Comparison of ENCODE assay signal across 22 cellular contexts in the genomic region with DNA sequence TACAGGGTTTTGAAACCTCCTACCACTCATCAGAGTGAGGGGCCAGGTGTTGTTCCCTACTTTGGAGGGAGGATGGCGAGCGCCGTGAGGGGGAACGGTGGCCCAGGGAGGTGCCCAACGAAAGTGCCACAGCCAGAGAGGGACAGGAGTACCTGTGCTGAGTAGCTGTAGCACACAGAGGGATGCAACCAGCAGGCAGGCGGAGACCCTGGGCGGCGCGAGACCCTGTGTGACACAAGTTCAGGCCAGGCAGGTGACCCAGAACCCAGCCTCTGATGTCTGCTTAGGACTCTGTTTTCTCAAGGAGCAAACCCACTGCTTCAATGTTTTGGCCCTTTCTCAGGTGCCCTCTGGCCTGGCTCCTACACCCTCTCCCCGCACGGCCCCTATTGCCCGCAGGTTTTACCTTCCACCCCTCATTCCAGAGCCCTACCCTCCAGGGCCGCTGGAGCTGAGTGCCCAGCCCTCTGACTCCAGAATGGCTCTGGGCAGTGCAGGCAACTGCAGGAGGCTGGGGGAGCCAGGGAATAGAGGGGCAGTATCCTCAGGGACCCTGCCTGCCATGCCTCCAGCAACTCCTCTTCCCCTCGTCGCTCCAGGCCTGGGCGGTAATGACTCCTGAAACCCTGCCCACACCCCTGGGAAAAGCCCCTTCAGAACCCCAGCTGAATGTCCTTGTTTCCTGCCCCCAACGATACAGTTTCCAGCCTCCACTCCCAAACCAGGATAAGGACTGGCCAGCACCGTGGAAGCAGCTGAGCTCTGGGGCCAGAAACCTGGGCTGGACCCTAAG.
DNase-seq lines count a peak whose midpoint lies in the region; ATAC-seq, FAIRE-seq and TF ChIP-seq lines count a peak whose summit lies in the region.
"Had no signal": no experiment of that assay in that cellular context is flagged by ENCODE, and none has a peak within 500 bp of the region (broad histone marks: within the 10 kb centered on the region; RNA-seq: fewer than 3 reads in every experiment).

No MANE protein-coding gene starts in this region.

- H3K27me3 ChIP-seq in HCT116 (ENCODE audit: insufficient read depth, low read length): no peaks in the 10 kb centered on the region
- H3K27me3 ChIP-seq in prostate gland (replicated peaks; ENCODE audit: insufficient read depth): no peaks in the 10 kb centered on the region
- H3K27me3 ChIP-seq: gastrocnemius medialis, MG63, tibial artery had no signal

- no peaks in the 10 kb centered on the region for H3K27me3 Mint-ChIP-seq in brain
- H3K27me3 Mint-ChIP-seq: activated naive CD8-positive, alpha-beta T cell had no signal

- no peak for FAIRE-seq in GM12891 (lab: Jason Lieb, UNC)
- FAIRE-seq: D721Med, islet of Langerhans had no signal

- no peaks in the 10 kb centered on the region for H3K79me2 ChIP-seq in HCT116 (ENCODE audit: insufficient read depth, low read length)

- no peak overlapping the region for H3K27ac ChIP-seq in HCT116 (ENCODE audit: low read depth, low read length)
- peak overlapping the region; percentile 35 to 85 for H3K27ac ChIP-seq in prostate gland
- H3K27ac ChIP-seq: gastrocnemius medialis, VCaP had no signal

- BruUV-seq in HCT116 (replicated peaks; lab: Mats Ljungman, UMichigan): no TSS peak

- WGBS in prostate gland: 95% methylated on average over 18 of the region's 18 CpGs

- H3K9ac ChIP-seq in HCT116 (ENCODE audit: low read length): no peak overlapping the region

- RAD21 ChIA-PET in HCT116 (lab: Charles Lee; ENCODE audit: low non-redundant PET in 1 of 2, low total read pairs in 2 of 2, uncharacterized antibody in 2 of 2, unreplicated experiment in 2 of 2): no interaction called here

- intact Hi-C loops in HCT116 (cut with micrococcal nuclease) (no loop called here), prostate gland (cut with DNase I) (loop anchor here (5.0 kb wide), 1 partner anchor 52 kb away; no protein-coding TSS in a partner anchor)

- H2AFZ ChIP-seq in HCT116 (ENCODE audit: low read depth, low read length, poor library complexity, severe bottlenecking): no peak overlapping the region

- H3K9me3 ChIP-seq in HCT116 (ENCODE audit: control insufficient read depth in 1 of 2, insufficient read depth in 1 of 2, low read depth in 1 of 2, low read length in 2 of 2) (no peaks in the 10 kb centered on the region), prostate gland (no peaks in the 10 kb centered on the region)
- H3K9me3 ChIP-seq: gastrocnemius medialis, MG63, tibial artery had no signal

- TF ChIP-seq RAD21 in HCT116 (IDR thresholded peaks at IDR 0.05; ENCODE audit: low read depth): no peak

- peak overlapping the region in 4 of 5 experiments; percentile 16 to 85 (median 52) for H3K27ac Mint-ChIP-seq in brain
- H3K27ac Mint-ChIP-seq: activated naive CD8-positive, alpha-beta T cell; T-helper 2 cell treated with Interferon-gamma antibody and Interleukin-4, amounts not matched to agents 5 μg/mL and 100 μg/mL, for 36 hours had no signal

- H3K36me3 ChIP-seq in HCT116 (ENCODE audit: control insufficient read depth in 1 of 2, insufficient read depth in 2 of 2, low read length in 2 of 2): no peaks in the 10 kb centered on the region
- no peaks in the 10 kb centered on the region for H3K36me3 ChIP-seq in prostate gland
- H3K36me3 ChIP-seq: gastrocnemius medialis, MG63, tibial artery had no signal

- H3K4me1 Mint-ChIP-seq in brain: peaks cover 23% of the 10 kb centered on the region

- TF ChIP-seq CTCF in HCT116 (IDR thresholded peaks at IDR 0.05 in 2 of 3, conservative IDR thresholded peaks at IDR 0.05 in 1 of 3; ENCODE audit: borderline replicate concordance in 1 of 3, insufficient read depth in 1 of 3, low read depth in 2 of 3, low read length in 2 of 3) (no peak), brain (conservative IDR thresholded peaks at IDR 0.05) (no peak), prostate gland (IDR thresholded peaks at IDR 0.05) (no peak)

- CTCF ChIA-PET in HCT116 (lab: Charles Lee): no interaction called here

- POLR2A ChIA-PET in HCT116 (lab: Charles Lee): no interaction called here

- no peaks in the 10 kb centered on the region for H3K36me3 Mint-ChIP-seq in brain
- H3K36me3 Mint-ChIP-seq: activated naive CD8-positive, alpha-beta T cell had no signal

- H3K4me3 ChIP-seq in HCT116 (replicated peaks in 1 of 2; ENCODE audit: low read depth in 1 of 2, low read length in 2 of 2): no peak overlapping the region
- H3K4me3 ChIP-seq in prostate gland: no peak overlapping the region
- H3K4me3 ChIP-seq: gastrocnemius medialis, MG63, tibial artery had no signal

- no peak overlapping the region for H3K4me3 Mint-ChIP-seq in brain
- H3K4me3 Mint-ChIP-seq: activated naive CD8-positive, alpha-beta T cell; CD14-positive monocyte; T-helper 2 cell treated with Interferon-gamma antibody and Interleukin-4, amounts not matched to agents 5 μg/mL and 100 μg/mL, for 36 hours had no signal

- ATAC-seq in HCT116 (no peak), left lobe of liver (peak; percentile 3), HG03521 (IDR thresholded peaks at IDR 0.05; ENCODE audit: unreplicated experiment) (no peak), GM21737 (IDR thresholded peaks at IDR 0.05; ENCODE audit: unreplicated experiment) (no peak)
- no peak for ATAC-seq in activated CD4-positive, CD25-positive, alpha-beta regulatory T cell treated with anti-CD3 and anti-CD28 coated beads, Interleukin-2, amount 50 U/mL, for 24 hours
- ATAC-seq: gastrocnemius medialis had no signal

- no peaks in the 10 kb centered on the region for H4K20me1 ChIP-seq in HCT116 (ENCODE audit: insufficient read depth)

- TF ChIP-seq POLR2A in HCT116 (IDR thresholded peaks at IDR 0.05; ENCODE audit: borderline replicate concordance, extremely low read depth, insufficient read depth, insufficient read length): no peak
- TF ChIP-seq POLR2A in prostate gland (IDR thresholded peaks at IDR 0.05): no peak
- no peak for TF ChIP-seq POLR2A in GM12891 (IDR thresholded peaks at IDR 0.05; ENCODE audit: low read depth, low read length)

- H3K9me2 ChIP-seq in HCT116 (ENCODE audit: insufficient read depth): no peaks in the 10 kb centered on the region

- no peak for DNase-seq in HCT116 (ENCODE audit: low read depth, low spot score)
- no peak for DNase-seq in left lobe of liver (ENCODE audit: low spot score)
- DNase-seq in prostate gland (ENCODE audit: low spot score): no peak
- no peak for DNase-seq in GM12891 (ENCODE audit: insufficient read length, low spot score)
- DNase-seq: MG63; NCI-H2081 treated with DMSO at 0.1 percent for 48 hours; NCI-H446; retina; stimulated activated CD4-positive, alpha-beta T cell treated with anti-CD3 and anti-CD28 coated beads, Interleukin-4, amount 100 ng/mL, for 4 hours; stimulated activated naive CD4-positive, alpha-beta T cell treated with Interleukin-2 at 50 U/mL for 16 hours had no signal

- H3K4me2 ChIP-seq in HCT116 (ENCODE audit: low read length): peak overlapping the region; percentile 6; the same call in 1 of the 2 replicates

- H3K9me3 Mint-ChIP-seq in brain: no peaks in the 10 kb centered on the region
- H3K9me3 Mint-ChIP-seq: CD14-positive monocyte; T-helper 2 cell treated with Interferon-gamma antibody and Interleukin-4, amounts not matched to agents 5 μg/mL and 100 μg/mL, for 36 hours had no signal

- H3K4me1 ChIP-seq in HCT116 (ENCODE audit: control insufficient read depth in 1 of 2, insufficient read depth in 2 of 2, low read length in 2 of 2): peaks cover 19 to 40% of the 10 kb centered on the region in 2 experiments
- H3K4me1 ChIP-seq in prostate gland (replicated peaks): peaks cover 9% of the 10 kb centered on the region

TF ChIP-seq in HCT116, 20 proteins besides CTCF, POLR2A, EP300 and RAD21 (continues in another document):
- TF ChIP-seq, protein P1, sequence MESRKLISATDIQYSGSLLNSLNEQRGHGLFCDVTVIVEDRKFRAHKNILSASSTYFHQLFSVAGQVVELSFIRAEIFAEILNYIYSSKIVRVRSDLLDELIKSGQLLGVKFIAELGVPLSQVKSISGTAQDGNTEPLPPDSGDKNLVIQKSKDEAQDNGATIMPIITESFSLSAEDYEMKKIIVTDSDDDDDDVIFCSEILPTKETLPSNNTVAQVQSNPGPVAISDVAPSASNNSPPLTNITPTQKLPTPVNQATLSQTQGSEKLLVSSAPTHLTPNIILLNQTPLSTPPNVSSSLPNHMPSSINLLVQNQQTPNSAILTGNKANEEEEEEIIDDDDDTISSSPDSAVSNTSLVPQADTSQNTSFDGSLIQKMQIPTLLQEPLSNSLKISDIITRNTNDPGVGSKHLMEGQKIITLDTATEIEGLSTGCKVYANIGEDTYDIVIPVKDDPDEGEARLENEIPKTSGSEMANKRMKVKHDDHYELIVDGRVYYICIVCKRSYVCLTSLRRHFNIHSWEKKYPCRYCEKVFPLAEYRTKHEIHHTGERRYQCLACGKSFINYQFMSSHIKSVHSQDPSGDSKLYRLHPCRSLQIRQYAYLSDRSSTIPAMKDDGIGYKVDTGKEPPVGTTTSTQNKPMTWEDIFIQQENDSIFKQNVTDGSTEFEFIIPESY (IDR thresholded peaks at IDR 0.05; ENCODE audit: extremely low read depth, insufficient replicate concordance, low read length): no peak
- TF ChIP-seq SP1 (IDR thresholded peaks at IDR 0.05; ENCODE audit: low read depth) (no peak), CEBPB (IDR thresholded peaks at IDR 0.05; ENCODE audit: low read depth) (no peak)

TF ChIP-seq in GM12891, 5 proteins besides CTCF, POLR2A, EP300 and RAD21:
- TF ChIP-seq PAX5 (IDR thresholded peaks at IDR 0.05; ENCODE audit: insufficient read depth, low read length, severe bottlenecking) (no peak), POU2F2 (IDR thresholded peaks at IDR 0.05; ENCODE audit: low read depth, low read length) (no peak), TAF1 (IDR thresholded peaks at IDR 0.05; ENCODE audit: low read depth, low read length) (no peak), SPI1 (IDR thresholded peaks at IDR 0.05; ENCODE audit: low read depth, low read length) (no peak), POLR2AphosphoS5 (IDR thresholded peaks at IDR 0.05; ENCODE audit: low read depth, low read length) (no peak)
